ENCODE assay signal across 34 cellular contexts in genomic region chr3:107508331-107508730, GRCh38.
"Had no signal": no experiment of that assay in that cellular context is flagged by ENCODE, and none has a peak within 500 bp of the region (broad histone marks: within the 10 kb centered on the region; RNA-seq: fewer than 3 reads in every experiment).

No MANE protein-coding gene starts in this region.

- H3K9ac ChIP-seq: KMS-11 had no signal

- H3K36me3 ChIP-seq: MG63 had no signal

- H3K4me2 ChIP-seq: KMS-11 had no signal

- H3K27ac ChIP-seq: KMS-11 had no signal

- H3K4me3 ChIP-seq: MG63 had no signal

- DNase-seq: Karpas-422, Kasumi-1, MG63, MV-4-11, NCI-H1048, NCI-H1092, NCI-H1092 treated with DMSO at 0.1 percent for 48 hours, NCI-H1105, NCI-H1105 treated with DMSO at 0.1 percent for 48 hours, NCI-H1417, NCI-H1417 treated with DMSO at 0.1 percent for 48 hours, NCI-H1436, NCI-H1436 treated with DMSO at 0.1 percent for 48 hours, NCI-H146, NCI-H1694, NCI-H1694 treated with DMSO at 0.1 percent for 48 hours, NCI-H187, NCI-H187 treated with DMSO at 0.1 percent for 48 hours, NCI-H1930, NCI-H2029, NCI-H2029 treated with DMSO at 0.1 percent for 48 hours, NCI-H2081, NCI-H2081 treated with DMSO at 0.1 percent for 48 hours, NCI-H2107, NCI-H2171, NCI-H2171 treated with DMSO at 0.1 percent for 48 hours, NCI-H2227 treated with DMSO at 0.1 percent for 48 hours, NCI-H226, NCI-H345, NCI-H446, NCI-H446 treated with DMSO at 0.1 percent for 48 hours, NCI-H510A, NCI-H510A treated with DMSO at 0.1 percent for 48 hours had no signal
